In genomic region chr1:39258146-39258924, GRCh38 we compare ENCODE assay signal across 8 cellular contexts. TPM values are rescaled to one million over a fixed set of nuclear protein-coding genes. Genes with fewer than 3 reads are reported as not detected.
DNase-seq lines count a peak whose midpoint lies in the region; ATAC-seq and TF ChIP-seq lines count a peak whose summit lies in the region.

No MANE protein-coding gene starts in this region.

- no peak overlapping the region for H3K4me3 ChIP-seq in right cardiac atrium (ENCODE audit: low read length)
- H3K4me3 ChIP-seq in sigmoid colon: no peak overlapping the region

- no peak for TF ChIP-seq EP300 in sigmoid colon (IDR thresholded peaks at IDR 0.05)

- H3K27me3 ChIP-seq in right cardiac atrium (ENCODE audit: control insufficient read depth, insufficient read depth): no peaks in the 10 kb centered on the region
- H3K27me3 ChIP-seq in sigmoid colon: no peaks in the 10 kb centered on the region

- H3K9me3 ChIP-seq in right cardiac atrium (ENCODE audit: control insufficient read depth, low read length): no peaks in the 10 kb centered on the region
- H3K9me3 ChIP-seq in sigmoid colon: no peaks in the 10 kb centered on the region

- intact Hi-C loops in right cardiac atrium (cut with DNase I) (loop anchor here (2.0 to 10.0 kb wide), 6 partner anchors 56 to 160 kb away; partner anchors contain the start of gene MACF1 (in 1 of the 4)), sigmoid colon (cut with DNase I) (loop anchor here (2.0 kb wide), 2 partner anchors 54 to 156 kb away; partner anchors contain the start of gene MACF1)

- peak; percentile 84 to 90 (median 88) for TF ChIP-seq CTCF in sigmoid colon (IDR thresholded peaks at IDR 0.05)

- 43% methylated on average over 7 of the region's 7 CpGs for WGBS in right cardiac atrium
- 48 to 50% methylated on average over 7 of the region's 7 CpGs for WGBS in sigmoid colon, 2 donors

- H3K27ac ChIP-seq in angular gyrus (ENCODE audit: low read depth, low read length) (peak overlapping the region; percentile 64), right cardiac atrium (ENCODE audit: low read length) (peak overlapping the region; percentile 64), sigmoid colon (peak overlapping the region; percentile 63 to 82 (median 64))

- ATAC-seq in right cardiac atrium: peak; percentile 77 to 83
- ATAC-seq in GM21786 (IDR thresholded peaks at IDR 0.05; ENCODE audit: unreplicated experiment): no peak
- ATAC-seq in GM18517 (IDR thresholded peaks at IDR 0.05; ENCODE audit: unreplicated experiment): no peak

- TF ChIP-seq POLR2A in sigmoid colon (IDR thresholded peaks at IDR 0.05): no peak

- peaks cover 0 to 44% (median 11%) of the 10 kb centered on the region in 4 donors for H3K36me3 ChIP-seq in sigmoid colon

- H3K4me1 ChIP-seq in right cardiac atrium (ENCODE audit: control insufficient read depth, insufficient read depth, low read length): no peaks in the 10 kb centered on the region
- peaks cover 0 to 55% (median 32%) of the 10 kb centered on the region in 4 donors for H3K4me1 ChIP-seq in sigmoid colon

- DNase-seq in GM04504 (ENCODE audit: low read depth) (peak; percentile 50), NCI-H1417 (lab: John Stamatoyannopoulos, UW) (peak; percentile 63 to 86 (median 79)), T-helper 9 cell (peak; percentile 61), right cardiac atrium (peak; percentile 50 to 83 (median 71)), sigmoid colon (peak; percentile 93)

RNA-seq across cellular contexts. Expression of gene MACF1, which starts 53.8 kb away (rescaled TPM):
- total RNA-seq in right cardiac atrium: 100 to 1,000 TPM; 294 to 359 (median 326) TPM
- 145 TPM for polyA plus RNA-seq in right cardiac atrium
- 100 to 1,000 TPM; 292 to 657 (median 428) TPM for total RNA-seq in sigmoid colon
- polyA plus RNA-seq in sigmoid colon: 10 to 100 TPM; 16.0 to 74.1 (median 18.0) TPM

Comparison
In these comparisons a context has a peak if more than half of its experiments do, and no peak if none do; other contexts are left out.
1. ATAC-seq: peak in right cardiac atrium (2 of 2); none in GM21786 (single experiment) and GM18517 (single experiment).
2. Peak in every context shown above with its lines, with median percentiles within 50 percentile points of each other: DNase-seq and H3K27ac ChIP-seq.